ENCODE assay signal across 8 cellular contexts in genomic region chr1:201713093-201713810, GRCh38.
DNase-seq lines count a peak whose midpoint lies in the region; ATAC-seq and TF ChIP-seq lines count a peak whose summit lies in the region.

No MANE protein-coding gene starts in this region.

- DNase-seq in HCEC 1CT (peak; percentile 99), SW 1271 (lab: John Stamatoyannopoulos, UW) (peak; percentile 85 to 90), fibroblast of villous mesenchyme (ENCODE audit: low read depth) (peak; percentile 100), osteocyte (ENCODE audit: extremely low spot score, unreplicated experiment) (peak; percentile 97), germinal center (ENCODE audit: low spot score) (no peak)

- peak overlapping the region; percentile 44 for H3K4me3 Mint-ChIP-seq in osteocyte (ENCODE audit: unreplicated experiment)

- H3K4me3 ChIP-seq in fibroblast of villous mesenchyme (ENCODE audit: low read depth, low read length), result no peak overlapping the region

- no peaks in the 10 kb centered on the region for H3K9me3 Mint-ChIP-seq in osteocyte (ENCODE audit: unreplicated experiment)

- peaks cover 5% of the 10 kb centered on the region for H3K36me3 Mint-ChIP-seq in osteocyte (ENCODE audit: unreplicated experiment)

- no peaks in the 10 kb centered on the region for H3K27me3 Mint-ChIP-seq in osteocyte (ENCODE audit: unreplicated experiment)

- peaks cover 88% of the 10 kb centered on the region for H3K4me1 Mint-ChIP-seq in osteocyte (ENCODE audit: unreplicated experiment)

- TF ChIP-seq CTCF in fibroblast of villous mesenchyme (IDR thresholded peaks at IDR 0.05; ENCODE audit: insufficient read depth, low read depth, low read length) (no peak), osteocyte (IDR thresholded peaks at IDR 0.05) (no peak)

- peak overlapping the region; percentile 100 for H3K27ac Mint-ChIP-seq in osteocyte (ENCODE audit: unreplicated experiment)

- ATAC-seq in GM18907 (IDR thresholded peaks at IDR 0.05; ENCODE audit: unreplicated experiment), result no peak
- ATAC-seq in GM18519 (IDR thresholded peaks at IDR 0.05; ENCODE audit: low FRiP score, unreplicated experiment), result no peak
- no peak for ATAC-seq in HG03342 (IDR thresholded peaks at IDR 0.05; ENCODE audit: unreplicated experiment)
